Comparison of ENCODE assay signal across 1 cellular context in the genomic region with DNA sequence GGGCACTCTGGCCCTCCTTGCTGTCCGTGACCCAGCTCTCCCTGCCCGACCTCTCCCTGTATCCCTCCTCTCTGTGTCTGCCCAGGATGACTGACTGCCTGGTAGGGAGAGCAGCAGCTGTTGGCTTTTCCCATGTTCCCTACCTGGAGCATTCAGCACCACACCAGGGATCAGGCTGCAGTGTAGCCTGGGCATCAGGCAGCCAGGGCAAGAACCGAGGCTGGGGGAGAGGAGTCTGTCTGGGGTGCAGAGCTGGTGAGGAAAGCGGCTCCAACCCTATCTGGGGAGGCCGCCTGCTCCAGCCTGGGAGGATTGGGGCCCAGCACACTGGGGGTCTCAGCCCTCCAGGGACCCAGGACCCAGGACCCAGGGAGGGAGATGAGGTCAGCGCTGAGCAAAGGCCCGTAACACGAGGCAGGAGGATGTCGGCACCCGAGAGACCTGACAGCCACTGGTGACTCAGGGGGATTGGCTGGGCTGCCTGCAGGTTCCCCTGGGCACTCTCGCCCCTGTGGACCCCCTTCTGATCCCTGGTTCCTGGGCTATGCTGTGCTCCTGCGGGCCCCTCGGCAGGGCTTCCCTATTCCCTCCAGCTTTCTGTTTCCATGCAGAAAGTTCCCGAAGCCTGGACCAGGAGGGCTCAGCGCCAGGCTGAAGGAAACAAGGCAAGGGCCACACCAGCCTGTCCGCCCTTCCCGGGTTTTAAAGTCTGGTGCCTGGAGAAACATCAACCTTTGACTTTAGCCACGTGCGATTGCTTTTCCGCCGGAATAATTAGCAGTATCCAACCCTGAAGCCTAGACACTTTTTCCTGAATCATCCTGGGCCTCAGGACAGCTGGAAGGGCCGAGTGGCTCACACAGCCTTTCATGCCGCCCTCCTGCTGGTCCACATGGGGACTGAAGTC.
TF ChIP-seq lines count a peak whose summit lies in the region.

No MANE protein-coding gene starts in this region.

TF ChIP-seq in HepG2, 621 proteins besides CTCF, POLR2A, EP300 and RAD21 (continued from another document):
- TF ChIP-seq, protein P1, sequence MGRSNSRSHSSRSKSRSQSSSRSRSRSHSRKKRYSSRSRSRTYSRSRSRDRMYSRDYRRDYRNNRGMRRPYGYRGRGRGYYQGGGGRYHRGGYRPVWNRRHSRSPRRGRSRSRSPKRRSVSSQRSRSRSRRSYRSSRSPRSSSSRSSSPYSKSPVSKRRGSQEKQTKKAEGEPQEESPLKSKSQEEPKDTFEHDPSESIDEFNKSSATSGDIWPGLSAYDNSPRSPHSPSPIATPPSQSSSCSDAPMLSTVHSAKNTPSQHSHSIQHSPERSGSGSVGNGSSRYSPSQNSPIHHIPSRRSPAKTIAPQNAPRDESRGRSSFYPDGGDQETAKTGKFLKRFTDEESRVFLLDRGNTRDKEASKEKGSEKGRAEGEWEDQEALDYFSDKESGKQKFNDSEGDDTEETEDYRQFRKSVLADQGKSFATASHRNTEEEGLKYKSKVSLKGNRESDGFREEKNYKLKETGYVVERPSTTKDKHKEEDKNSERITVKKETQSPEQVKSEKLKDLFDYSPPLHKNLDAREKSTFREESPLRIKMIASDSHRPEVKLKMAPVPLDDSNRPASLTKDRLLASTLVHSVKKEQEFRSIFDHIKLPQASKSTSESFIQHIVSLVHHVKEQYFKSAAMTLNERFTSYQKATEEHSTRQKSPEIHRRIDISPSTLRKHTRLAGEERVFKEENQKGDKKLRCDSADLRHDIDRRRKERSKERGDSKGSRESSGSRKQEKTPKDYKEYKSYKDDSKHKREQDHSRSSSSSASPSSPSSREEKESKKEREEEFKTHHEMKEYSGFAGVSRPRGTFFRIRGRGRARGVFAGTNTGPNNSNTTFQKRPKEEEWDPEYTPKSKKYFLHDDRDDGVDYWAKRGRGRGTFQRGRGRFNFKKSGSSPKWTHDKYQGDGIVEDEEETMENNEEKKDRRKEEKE (IDR thresholded peaks at IDR 0.05) = no peak
- TF ChIP-seq, protein P2, sequence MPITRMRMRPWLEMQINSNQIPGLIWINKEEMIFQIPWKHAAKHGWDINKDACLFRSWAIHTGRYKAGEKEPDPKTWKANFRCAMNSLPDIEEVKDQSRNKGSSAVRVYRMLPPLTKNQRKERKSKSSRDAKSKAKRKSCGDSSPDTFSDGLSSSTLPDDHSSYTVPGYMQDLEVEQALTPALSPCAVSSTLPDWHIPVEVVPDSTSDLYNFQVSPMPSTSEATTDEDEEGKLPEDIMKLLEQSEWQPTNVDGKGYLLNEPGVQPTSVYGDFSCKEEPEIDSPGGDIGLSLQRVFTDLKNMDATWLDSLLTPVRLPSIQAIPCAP (CRISPR knock-in tag; IDR thresholded peaks at IDR 0.05; ENCODE audit: low read depth) = no peak
